ENCODE assay signal across 13 cellular contexts in the genomic region with DNA sequence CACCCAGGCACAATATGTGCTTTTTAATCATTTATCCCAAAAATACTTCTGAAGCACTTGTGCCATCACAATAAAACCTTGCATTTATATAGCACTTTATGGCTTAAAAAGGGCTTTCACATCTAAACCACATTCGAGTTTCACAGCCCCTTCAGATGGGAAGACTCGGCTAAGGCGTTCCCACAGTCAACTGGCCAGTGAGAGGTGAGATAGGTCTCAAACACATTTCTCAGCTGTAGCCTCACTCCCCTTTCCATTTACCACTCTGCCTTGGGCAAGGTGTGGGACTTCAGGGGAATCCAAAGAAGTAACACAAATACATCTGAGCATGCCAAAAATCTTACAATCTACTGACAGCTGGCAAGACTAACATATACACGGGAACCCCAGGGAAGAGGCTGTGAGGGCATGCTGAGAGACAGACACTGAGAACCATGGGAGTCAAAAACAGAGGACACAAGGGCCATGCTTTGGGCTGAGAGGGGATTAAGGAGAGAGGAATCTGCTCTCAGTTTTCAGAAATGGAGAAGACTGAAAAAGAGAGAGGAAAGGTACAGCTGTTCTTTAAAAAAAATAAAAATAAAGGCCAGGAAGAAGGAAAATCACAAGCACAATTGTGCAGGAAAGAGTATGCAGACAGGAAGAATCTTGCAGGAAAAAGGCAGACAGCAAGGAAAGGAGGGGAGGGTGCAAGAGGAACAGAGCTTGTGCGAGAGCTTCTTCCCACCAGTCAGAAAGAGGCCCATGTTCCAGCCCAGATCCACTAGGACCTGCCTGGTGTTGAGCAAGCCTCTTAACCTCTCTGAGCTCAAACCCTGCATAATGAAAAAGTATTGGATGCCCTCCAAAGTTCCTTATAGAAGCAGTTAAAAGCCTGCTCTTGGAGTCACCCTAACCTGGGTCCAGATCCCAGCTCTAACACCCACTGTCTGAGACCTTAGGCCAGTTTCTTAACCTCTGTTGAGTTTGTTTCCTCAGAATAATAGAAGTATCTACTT.
DNase-seq lines count a peak whose midpoint lies in the region; ATAC-seq, FAIRE-seq and TF ChIP-seq lines count a peak whose summit lies in the region.
"Had no signal": no experiment of that assay in that cellular context is flagged by ENCODE, and none has a peak within 500 bp of the region (broad histone marks: within the 10 kb centered on the region; RNA-seq: fewer than 3 reads in every experiment).

No MANE protein-coding gene starts in this region.

- no peak for TF ChIP-seq POLR2A in K562 (conservative IDR thresholded peaks at IDR 0.05)

- H2AFZ ChIP-seq in K562 (ENCODE audit: low read depth, low read length): no peak overlapping the region
- no peak overlapping the region for H2AFZ ChIP-seq in mesenchymal stem cell (ENCODE audit: low read depth, low read length)
- H2AFZ ChIP-seq in PC-9: no peak overlapping the region

- no peak overlapping the region for H3K4ac ChIP-seq in mesenchymal stem cell (ENCODE audit: low read depth in 1 of 2, low read length in 2 of 2)

- H2BK15ac ChIP-seq in mesenchymal stem cell (ENCODE audit: low read depth, poor library complexity, severe bottlenecking): no peak overlapping the region

- H3K14ac ChIP-seq in mesenchymal stem cell (ENCODE audit: low read length in 2 of 2): no peak overlapping the region

- no peaks in the 10 kb centered on the region for H3K36me3 Mint-ChIP-seq in nephron progenitor cell (ENCODE audit: low read depth)
- H3K36me3 Mint-ChIP-seq: activated CD4-positive, alpha-beta memory T cell treated with anti-CD3 and anti-CD28 coated beads for 36 hours had no signal

- H3K27ac Mint-ChIP-seq in nephron progenitor cell: no peak overlapping the region
- H3K27ac Mint-ChIP-seq: activated CD4-positive, alpha-beta memory T cell treated with anti-CD3 and anti-CD28 coated beads for 36 hours had no signal

- peak overlapping the region in 1 of 2 experiments; percentile 32 for H2BK12ac ChIP-seq in mesenchymal stem cell (ENCODE audit: low read length in 2 of 2)

- H3K4me1 Mint-ChIP-seq in nephron progenitor cell: peaks cover 14% of the 10 kb centered on the region

- H3K18ac ChIP-seq in mesenchymal stem cell (ENCODE audit: low read depth in 1 of 2, low read length in 2 of 2): peak overlapping the region in 1 of 2 experiments; percentile 3

- no peaks in the 10 kb centered on the region for H3K36me3 ChIP-seq in BLaER1 treated with 17β-estradiol and CSF1 and Interleukin-3, amounts not matched to agents 10 nM and 100 nM
- H3K36me3 ChIP-seq in K562 (ENCODE audit: control insufficient read depth, insufficient read depth, low read length): no peaks in the 10 kb centered on the region
- H3K36me3 ChIP-seq in mesenchymal stem cell (ENCODE audit: control insufficient read depth in 1 of 2, insufficient read depth in 2 of 2, low read depth in 1 of 2, low read length in 2 of 2): no peaks in the 10 kb centered on the region
- no peaks in the 10 kb centered on the region for H3K36me3 ChIP-seq in PC-9 (ENCODE audit: low read depth)

- H3K9me3 ChIP-seq in BLaER1 treated with 17β-estradiol and CSF1 and Interleukin-3, amounts not matched to agents 10 nM and 100 nM (replicated peaks in 1 of 11): no peaks in the 10 kb centered on the region
- H3K9me3 ChIP-seq in K562 (replicated peaks; ENCODE audit: control insufficient read depth, insufficient read depth, low read depth, low read length) (no peaks in the 10 kb centered on the region), mesenchymal stem cell (ENCODE audit: control insufficient read depth, low read length) (no peaks in the 10 kb centered on the region), PC-9 (ENCODE audit: insufficient read depth, low read depth) (no peaks in the 10 kb centered on the region)

- no peak overlapping the region for H2BK120ac ChIP-seq in mesenchymal stem cell (ENCODE audit: low read depth, low read length)

- H4K20me1 ChIP-seq in BLaER1 treated with 17β-estradiol and CSF1 and Interleukin-3, amounts not matched to agents 10 nM and 100 nM: peaks cover 45 to 98% (median 76%) of the 10 kb centered on the region in 11 experiments; a peak in 20 of 22 replicates
- H4K20me1 ChIP-seq in K562 (replicated peaks; ENCODE audit: control insufficient read depth, insufficient read depth, low read length) (peaks cover 4% of the 10 kb centered on the region; the same call in 1 of the 2 replicates), PC-9 (ENCODE audit: insufficient read depth) (peaks cover 11% of the 10 kb centered on the region; the same call in 1 of the 2 replicates)

- TF ChIP-seq CTCF in GM20000 (IDR thresholded peaks at IDR 0.05; ENCODE audit: extremely low read depth, missing control alignments) (no peak), K562 (IDR thresholded peaks at IDR 0.05 in 2 of 3, conservative IDR thresholded peaks at IDR 0.05 in 1 of 3; ENCODE audit: insufficient read depth in 2 of 3, low read depth in 1 of 3, low read length in 3 of 3) (no peak), nephron progenitor cell (IDR thresholded peaks at IDR 0.05) (no peak), PC-9 (conservative IDR thresholded peaks at IDR 0.05) (no peak)

- H3K79me2 ChIP-seq in K562 (ENCODE audit: control insufficient read depth, insufficient read depth, low read length) (peaks cover 79% of the 10 kb centered on the region), PC-9 (ENCODE audit: low read depth) (peaks cover 65% of the 10 kb centered on the region)

- peak overlapping the region in 7 of 11 experiments; percentile 11 to 89 (median 36); a peak in 10 of 22 replicates for H3K27ac ChIP-seq in BLaER1 treated with 17β-estradiol and CSF1 and Interleukin-3, amounts not matched to agents 10 nM and 100 nM
- H3K27ac ChIP-seq in K562 (ENCODE audit: extremely low read depth, low read depth, low read length) (no peak overlapping the region), mesenchymal stem cell (ENCODE audit: low read length, poor library complexity, severe bottlenecking) (no peak overlapping the region), PC-9 (no peak overlapping the region)

- H3K27me3 Mint-ChIP-seq in nephron progenitor cell (ENCODE audit: low read depth, poor library complexity): peaks cover 11% of the 10 kb centered on the region
- H3K27me3 Mint-ChIP-seq: activated CD4-positive, alpha-beta memory T cell treated with anti-CD3 and anti-CD28 coated beads for 36 hours had no signal

- H4K91ac ChIP-seq in mesenchymal stem cell (ENCODE audit: low read length): no peak overlapping the region

- BruUV-seq in K562 (replicated peaks; lab: Mats Ljungman, UMichigan) (no TSS peak), PC-9 (replicated peaks; lab: Mats Ljungman, UMichigan) (no TSS peak)

- H4K8ac ChIP-seq in mesenchymal stem cell (ENCODE audit: low read length): no peak overlapping the region

- intact Hi-C loops in K562 (cut with micrococcal nuclease) (no loop called here), PC-9 (cut with micrococcal nuclease; ENCODE audit: unreplicated experiment) (no loop called here)

- in situ Hi-C loops in K562 (cut with MboI): no loop called here

- TF ChIP-seq EP300 in K562 (IDR thresholded peaks at IDR 0.05; ENCODE audit: low read length): no peak

- no peaks in the 10 kb centered on the region for H3K9me2 ChIP-seq in PC-9 (ENCODE audit: insufficient read depth)

- H3K9me1 ChIP-seq in K562 (ENCODE audit: control insufficient read depth, insufficient read depth, low read length): no peaks in the 10 kb centered on the region

- peaks cover 56 to 89% (median 68%) of the 10 kb centered on the region in 10 experiments for H3K4me1 ChIP-seq in BLaER1 treated with 17β-estradiol and CSF1 and Interleukin-3, amounts not matched to agents 10 nM and 100 nM
- H3K4me1 ChIP-seq in K562 (replicated peaks in 1 of 2; ENCODE audit: control insufficient read depth in 2 of 2, insufficient read depth in 2 of 2, low read length in 2 of 2) (peaks cover 13 to 42% of the 10 kb centered on the region in 2 experiments; a peak in 4 of 5 replicates), mesenchymal stem cell (ENCODE audit: control insufficient read depth, insufficient read depth, low read depth, low read length) (peaks cover 13% of the 10 kb centered on the region), PC-9 (replicated peaks; ENCODE audit: insufficient read depth) (peaks cover 16% of the 10 kb centered on the region)

- POLR2A ChIA-PET in K562 (lab: Yijun Ruan, JAX) (interaction anchor here (0.6 to 2.1 kb wide), 10 partner anchors 10 to 133 kb away, joined by 3 to 12 read pairs (median 3); a partner anchor contains a TSS), PC-9 (lab: Charles Lee; ENCODE audit: unreplicated experiment) (interaction anchor here (0.6 to 0.7 kb wide), 4 partner anchors 25 to 1231 kb away, joined by 3 to 4 read pairs (median 4); no protein-coding TSS in a partner anchor)

- no peaks in the 10 kb centered on the region for H3K9me3 Mint-ChIP-seq in nephron progenitor cell
- H3K9me3 Mint-ChIP-seq: activated CD4-positive, alpha-beta memory T cell treated with anti-CD3 and anti-CD28 coated beads for 36 hours had no signal

- no peak overlapping the region for H3K9ac ChIP-seq in BLaER1 treated with 17β-estradiol and CSF1 and Interleukin-3, amounts not matched to agents 10 nM and 100 nM
- peak overlapping the region in 1 of 2 experiments; percentile 15; a peak in 1 of 4 replicates for H3K9ac ChIP-seq in K562 (ENCODE audit: insufficient read depth in 1 of 2, low read depth in 2 of 2, low read length in 2 of 2)
- H3K9ac ChIP-seq in mesenchymal stem cell (ENCODE audit: low read length): peak overlapping the region; percentile 44

- H3K4me3 ChIP-seq in BLaER1 treated with 17β-estradiol and CSF1 and Interleukin-3, amounts not matched to agents 10 nM and 100 nM: no peak overlapping the region
- H3K4me3 ChIP-seq in K562 (no peak overlapping the region), mesenchymal stem cell (ENCODE audit: insufficient read depth in 1 of 2, low read depth in 1 of 2, low read length in 2 of 2) (no peak overlapping the region), PC-9 (no peak overlapping the region)
- H3K4me3 ChIP-seq: smooth muscle cell had no signal

- H3K79me1 ChIP-seq in mesenchymal stem cell (replicated peaks; ENCODE audit: low read length, poor library complexity, severe bottlenecking): peaks cover 20% of the 10 kb centered on the region

- H2BK5ac ChIP-seq in mesenchymal stem cell (ENCODE audit: low read depth, low read length, poor library complexity, severe bottlenecking): no peak overlapping the region

- 56% methylated on average over 5 of the region's 5 CpGs for WGBS in K562 (ENCODE audit: insufficient coverage, low coverage, missing lambda C conversion rate)
- 84% methylated on average over 5 of the region's 5 CpGs for WGBS in mesenchymal stem cell

- peaks cover 17% of the 10 kb centered on the region for H3F3A ChIP-seq in PC-9 (ENCODE audit: insufficient read depth, low read depth)

- peak overlapping the region; percentile 1 to 55 (median 32); a peak in 17 of 22 replicates for H3K4me2 ChIP-seq in BLaER1 treated with 17β-estradiol and CSF1 and Interleukin-3, amounts not matched to agents 10 nM and 100 nM
- H3K4me2 ChIP-seq in K562 (ENCODE audit: insufficient read depth, low read length) (no peak overlapping the region), mesenchymal stem cell (ENCODE audit: low read length, poor library complexity, severe bottlenecking) (no peak overlapping the region), PC-9 (no peak overlapping the region)
- H3K4me2 ChIP-seq: smooth muscle cell had no signal

- peak; percentile 9 for ATAC-seq in K562

- TF ChIP-seq RAD21 in K562 (CRISPR knock-in tag; conservative IDR thresholded peaks at IDR 0.05 in 1 of 2, IDR thresholded peaks at IDR 0.05 in 1 of 2): no peak

- H2AK5ac ChIP-seq in mesenchymal stem cell (ENCODE audit: low read length, severe bottlenecking): peak overlapping the region; percentile 49

- no peak for FAIRE-seq in K562 (lab: Jason Lieb, UNC)
- FAIRE-seq: endometrium had no signal

- no peaks in the 10 kb centered on the region for H3K27me3 ChIP-seq in BLaER1 treated with 17β-estradiol and CSF1 and Interleukin-3, amounts not matched to agents 10 nM and 100 nM
- H3K27me3 ChIP-seq in K562 (ENCODE audit: control insufficient read depth in 2 of 2, insufficient read depth in 2 of 2, low read length in 2 of 2) (no peaks in the 10 kb centered on the region), mesenchymal stem cell (ENCODE audit: control insufficient read depth in 1 of 2, insufficient read depth in 1 of 2, low read length in 2 of 2) (no peaks in the 10 kb centered on the region), PC-9 (ENCODE audit: insufficient read depth, low read depth) (no peaks in the 10 kb centered on the region)

- DNase-seq in GM20000 (ENCODE audit: low spot score): peak; percentile 33
- DNase-seq in K562 (ENCODE audit: extremely low read depth in 1 of 4, low spot score in 3 of 4): no peak
- peak; percentile 45 for DNase-seq in mesenchymal stem cell
- DNase-seq in T-helper 2 cell: no peak
- DNase-seq in activated effector memory CD4-positive, alpha-beta T cell treated with Interleukin-2 at 50 U/mL for 16 hours: no peak
- DNase-seq in nephron progenitor cell: no peak
- DNase-seq in PC-9: no peak
- DNase-seq: activated CD4-positive, alpha-beta memory T cell treated with anti-CD3 and anti-CD28 coated beads for 36 hours; amniotic stem cell; GOT3 had no signal

- H3K4me3 Mint-ChIP-seq in nephron progenitor cell: no peak overlapping the region
- H3K4me3 Mint-ChIP-seq: activated CD4-positive, alpha-beta memory T cell treated with anti-CD3 and anti-CD28 coated beads for 36 hours had no signal

- CTCF ChIA-PET in K562 (lab: Yijun Ruan, JAX; ENCODE audit: low intra/inter-chr PET ratio) (no interaction called here), PC-9 (lab: Charles Lee) (interaction anchor here (0.6 to 0.7 kb wide), 2 partner anchors 24 to 277 kb away, joined by 3 read pairs; no protein-coding TSS in a partner anchor)

- no peak overlapping the region for H3K23ac ChIP-seq in mesenchymal stem cell (ENCODE audit: low read length in 2 of 2)

Comparison
In these comparisons a context has a peak if more than half of its experiments do, and no peak if none do; other contexts are left out.
1. H3K27ac ChIP-seq: peak in BLaER1 treated with 17β-estradiol and CSF1 and Interleukin-3, amounts not matched to agents 10 nM and 100 nM (7 of 11); none in K562 (single experiment), mesenchymal stem cell (single experiment) and PC-9 (single experiment).
2. H3K4me2 ChIP-seq: peak in BLaER1 treated with 17β-estradiol and CSF1 and Interleukin-3, amounts not matched to agents 10 nM and 100 nM (11 of 11); none in K562 (single experiment), mesenchymal stem cell (single experiment) and PC-9 (single experiment).
3. DNase-seq: peak in GM20000 (single experiment) and mesenchymal stem cell (single experiment); none in K562 (0 of 4), T-helper 2 cell (0 of 5), activated effector memory CD4-positive, alpha-beta T cell treated with Interleukin-2 at 50 U/mL for 16 hours (single experiment), nephron progenitor cell (single experiment) and PC-9 (0 of 2).